ENCODE assay signal across 29 cellular contexts in genomic region chr6:108004861-108005260, GRCh38.
"Had no signal": no experiment of that assay in that cellular context is flagged by ENCODE, and none has a peak within 500 bp of the region (broad histone marks: within the 10 kb centered on the region; RNA-seq: fewer than 3 reads in every experiment).

No MANE protein-coding gene starts in this region.

- H3K27me3 Mint-ChIP-seq: stimulated activated memory B cell treated with anti-CD40 and anti-IgM and Interleukin-4, amounts not matched to agents 10 μg/mL and 1 μg/mL and 100 μg/mL, for 72 hours; stimulated activated naive CD8-positive, alpha-beta T cell treated with anti-CD3 and anti-CD28 coated beads, Interleukin-15, amount 100 ng/mL, for 72 hours; stimulated activated naive CD8-positive, alpha-beta T cell treated with anti-CD3 and anti-CD28 coated beads, Interleukin-15, Interleukin-2, amounts not matched to agents 100 ng/mL and 50 ng/mL, for 24 hours; type B pancreatic cell had no signal

- H3K36me3 ChIP-seq: stomach, suprapubic skin, thoracic aorta, thyroid gland, tibial artery, tibial nerve, transverse colon, upper lobe of left lung, upper lobe of right lung, uterus, vagina had no signal

- ATAC-seq: stimulated activated effector memory CD8-positive, alpha-beta T cell treated with anti-CD3 and anti-CD28 coated beads, Interleukin-12 subunit alpha, Interleukin-12 subunit beta, amount 100 ng/mL, for 72 hours; stimulated activated memory B cell treated with anti-CD40 and anti-IgM and Interleukin-4, amounts not matched to agents 10 μg/mL and 1 μg/mL and 100 μg/mL, for 72 hours; stimulated activated naive B cell treated with anti-CD40 and anti-IgM and Interleukin-4, amounts not matched to agents 10 μg/mL and 1 μg/mL and 100 μg/mL, for 72 hours; stimulated activated naive CD8-positive, alpha-beta T cell treated with anti-CD3 and anti-CD28 coated beads, Interleukin-15, amount 100 ng/mL, for 72 hours; stimulated activated naive CD8-positive, alpha-beta T cell treated with anti-CD3 and anti-CD28 coated beads, Interleukin-15, Interleukin-2, amounts not matched to agents 100 U/mL and 50 U/mL, for 24 hours; upper lobe of right lung had no signal

- H3K27ac ChIP-seq: stomach, suprapubic skin, testis, thoracic aorta, thyroid gland, tibial artery, tibial nerve, transverse colon, upper lobe of left lung, upper lobe of right lung, uterus, vagina had no signal

- H3K9me3 ChIP-seq: testis, thyroid gland, upper lobe of right lung, uterus had no signal

- H3K4me1 Mint-ChIP-seq: stimulated activated effector memory CD8-positive, alpha-beta T cell treated with anti-CD3 and anti-CD28 coated beads, Interleukin-12 subunit alpha, Interleukin-12 subunit beta, amount 100 ng/mL, for 72 hours; stimulated activated naive CD8-positive, alpha-beta T cell treated with anti-CD3 and anti-CD28 coated beads, Interleukin-15, amount 100 ng/mL, for 72 hours had no signal

- DNase-seq: stimulated activated CD4-positive, alpha-beta T cell treated with anti-CD3 and anti-CD28 coated beads, Interleukin-2, amount 100 ng/mL, for 48 hours; stimulated activated CD4-positive, alpha-beta T cell treated with anti-CD3 and anti-CD28 coated beads, Interleukin-4, amount 100 ng/mL, for 1 hour; stimulated activated CD4-positive, alpha-beta T cell treated with anti-CD3 and anti-CD28 coated beads, Interleukin-4, amount 100 ng/mL, for 24 hours; stimulated activated CD4-positive, alpha-beta T cell treated with anti-CD3 and anti-CD28 coated beads, Interleukin-4, amount 100 ng/mL, for 4 hours; stimulated activated CD8-positive, alpha-beta memory T cell treated with anti-CD3 and anti-CD28 coated beads, Interleukin-4, amount 100 ng/mL, for 48 hours; stimulated activated naive B cell treated with anti-CD40 and anti-IgM and Interleukin-4, amounts not matched to agents 10 μg/mL and 1 μg/mL and 100 μg/mL, for 72 hours; stimulated activated naive CD4-positive, alpha-beta T cell; stimulated activated naive CD4-positive, alpha-beta T cell treated with Interleukin-2 at 50 U/mL for 16 hours; stimulated activated naive CD8-positive, alpha-beta T cell treated with anti-CD3 and anti-CD28 coated beads, Interleukin-15, amount 100 ng/mL, for 72 hours; stimulated activated naive CD8-positive, alpha-beta T cell treated with anti-CD3 and anti-CD28 coated beads, Interleukin-15, Interleukin-2, amounts not matched to agents 100 U/mL and 50 U/mL, for 24 hours; stomach; substantia nigra; testis; thyroid gland; tibial artery; transverse colon; trophoblast cell; upper lobe of left lung; upper lobe of right lung; uterus had no signal

- H3K27me3 ChIP-seq: stomach, suprapubic skin, testis, thyroid gland, tibial artery, tibial nerve, transverse colon, upper lobe of left lung, upper lobe of right lung, uterus, vagina had no signal

- H3K27ac Mint-ChIP-seq: stimulated activated effector memory CD8-positive, alpha-beta T cell treated with anti-CD3 and anti-CD28 coated beads, Interleukin-12 subunit alpha, Interleukin-12 subunit beta, amount 100 ng/mL, for 72 hours; stimulated activated memory B cell treated with anti-CD40 and anti-IgM and Interleukin-4, amounts not matched to agents 10 μg/mL and 1 μg/mL and 100 μg/mL, for 72 hours; stimulated activated naive B cell treated with anti-CD40 and anti-IgM and Interleukin-4, amounts not matched to agents 10 μg/mL and 1 μg/mL and 100 μg/mL, for 72 hours; stimulated activated naive CD8-positive, alpha-beta T cell treated with anti-CD3 and anti-CD28 coated beads, Interleukin-15, amount 100 ng/mL, for 72 hours; stimulated activated naive CD8-positive, alpha-beta T cell treated with anti-CD3 and anti-CD28 coated beads, Interleukin-15, Interleukin-2, amounts not matched to agents 100 ng/mL and 50 ng/mL, for 24 hours; type B pancreatic cell had no signal

- FAIRE-seq: urothelium cell line had no signal

- H3K4me3 ChIP-seq: stomach, suprapubic skin, testis, thoracic aorta, thyroid gland, tibial artery, tibial nerve, transverse colon, upper lobe of left lung, upper lobe of right lung, uterus, vagina had no signal

- H3K36me3 Mint-ChIP-seq: stimulated activated effector memory CD8-positive, alpha-beta T cell treated with anti-CD3 and anti-CD28 coated beads, Interleukin-12 subunit alpha, Interleukin-12 subunit beta, amount 100 ng/mL, for 72 hours had no signal

- H3K4me1 ChIP-seq: testis, tibial artery, upper lobe of left lung, upper lobe of right lung, uterus had no signal

- H3K4me3 Mint-ChIP-seq: stimulated activated effector memory CD8-positive, alpha-beta T cell treated with anti-CD3 and anti-CD28 coated beads, Interleukin-12 subunit alpha, Interleukin-12 subunit beta, amount 100 ng/mL, for 72 hours; stimulated activated memory B cell treated with anti-CD40 and anti-IgM and Interleukin-4, amounts not matched to agents 10 μg/mL and 1 μg/mL and 100 μg/mL, for 72 hours; stimulated activated naive B cell treated with anti-CD40 and anti-IgM and Interleukin-4, amounts not matched to agents 10 μg/mL and 1 μg/mL and 100 μg/mL, for 72 hours; stimulated activated naive CD8-positive, alpha-beta T cell treated with anti-CD3 and anti-CD28 coated beads, Interleukin-15, amount 100 ng/mL, for 72 hours; stimulated activated naive CD8-positive, alpha-beta T cell treated with anti-CD3 and anti-CD28 coated beads, Interleukin-15, Interleukin-2, amounts not matched to agents 100 ng/mL and 50 ng/mL, for 24 hours; type B pancreatic cell had no signal
